In the genomic region with DNA sequence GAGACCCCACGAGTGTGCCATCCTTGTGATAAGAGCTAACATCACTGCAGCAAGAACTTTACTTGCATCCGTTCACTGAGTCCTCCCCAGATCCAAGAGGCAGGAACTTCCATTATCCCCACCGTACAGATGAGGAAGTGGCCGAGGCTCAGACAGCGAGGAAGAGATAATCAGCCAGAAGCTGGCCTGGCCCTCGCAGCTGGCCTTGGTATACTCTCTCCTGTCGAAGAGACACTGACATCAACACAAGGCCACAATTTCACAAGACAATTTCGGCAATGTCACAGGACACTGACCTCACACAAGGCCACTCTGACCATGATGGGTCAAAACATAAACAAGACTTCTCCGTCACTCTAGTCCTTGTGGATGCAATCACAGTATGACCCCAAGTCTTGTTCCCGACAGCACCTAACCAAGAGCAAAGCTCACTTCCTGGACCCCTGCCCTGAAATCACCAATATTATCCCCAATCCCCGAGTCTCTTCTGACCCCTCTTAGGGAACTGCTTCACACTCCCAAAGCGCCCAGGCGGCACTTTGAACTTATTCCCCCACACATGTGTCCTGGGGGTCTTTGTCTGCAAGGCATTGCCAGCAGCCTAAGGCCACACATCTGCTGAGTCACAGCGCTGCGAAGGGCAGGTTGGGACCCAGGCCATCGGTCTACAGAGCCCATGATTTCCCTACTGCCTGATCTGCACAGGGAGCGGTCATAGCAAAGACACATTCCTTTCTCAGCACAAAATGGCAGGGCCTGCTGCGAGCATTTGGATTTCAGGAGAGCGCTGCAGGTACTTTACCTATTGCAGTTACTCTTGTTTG, we compare ENCODE assay signal across 17 cellular contexts. TPM values are rescaled to one million over a fixed set of nuclear protein-coding genes. Genes with fewer than 3 reads are reported as not detected.
DNase-seq lines count a peak whose midpoint lies in the region; ATAC-seq and TF ChIP-seq lines count a peak whose summit lies in the region.
"Had no signal": no experiment of that assay in that cellular context is flagged by ENCODE, and none has a peak within 500 bp of the region (broad histone marks: within the 10 kb centered on the region; RNA-seq: fewer than 3 reads in every experiment).

No MANE protein-coding gene starts in this region.

- H3K4me3 Mint-ChIP-seq in WTC11 (peak overlapping the region; percentile 64), osteocyte (ENCODE audit: unreplicated experiment) (no peak overlapping the region)
- H3K4me3 Mint-ChIP-seq: activated naive CD4-positive, alpha-beta T cell treated with anti-CD3 and anti-CD28 coated beads, Interleukin-2, amount 50 U/mL, for 24 hours had no signal

- peak overlapping the region; percentile 42; the same call in 1 of the 2 replicates for H3K27ac ChIP-seq in HUES6 (ENCODE audit: low read depth, low read length)
- H3K27ac ChIP-seq: cardiac muscle cell, parathyroid adenoma, uterus had no signal

- CTCF ChIA-PET in WTC11 (lab: Charles Lee) = interaction anchor here (0.7 kb wide), 1 partner anchor 158 kb away, joined by 3 read pairs; no protein-coding TSS in a partner anchor

- H3K36me3 ChIP-seq in HUES6 (ENCODE audit: control insufficient read depth, insufficient read depth, low read length) = no peaks in the 10 kb centered on the region
- H3K36me3 ChIP-seq: cardiac muscle cell, uterus had no signal

- peaks cover 36% of the 10 kb centered on the region for H3K4me1 ChIP-seq in HUES6 (ENCODE audit: control insufficient read depth, insufficient read depth, low read length)
- H3K4me1 ChIP-seq: parathyroid adenoma, uterus had no signal

- no peaks in the 10 kb centered on the region for H3K27me3 ChIP-seq in HUES6 (ENCODE audit: control insufficient read depth, insufficient read depth, low read length)
- H3K27me3 ChIP-seq: cardiac muscle cell had no signal

- ATAC-seq in WTC11 = peak; percentile 23
- ATAC-seq: stimulated activated naive CD8-positive, alpha-beta T cell treated with anti-CD3 and anti-CD28 coated beads, Interleukin-15, Interleukin-2, amounts not matched to agents 100 U/mL and 50 U/mL, for 24 hours had no signal

- H3K9me3 Mint-ChIP-seq in WTC11 = peaks cover 4% of the 10 kb centered on the region; the same call in 1 of the 2 replicates
- no peaks in the 10 kb centered on the region for H3K9me3 Mint-ChIP-seq in osteocyte (ENCODE audit: unreplicated experiment)
- H3K9me3 Mint-ChIP-seq: activated naive CD4-positive, alpha-beta T cell treated with anti-CD3 and anti-CD28 coated beads, Interleukin-2, amount 50 U/mL, for 24 hours had no signal

- peaks cover 59% of the 10 kb centered on the region for H3K4me1 Mint-ChIP-seq in WTC11
- H3K4me1 Mint-ChIP-seq in osteocyte (ENCODE audit: unreplicated experiment) = peaks cover 7% of the 10 kb centered on the region
- H3K4me1 Mint-ChIP-seq: activated naive CD4-positive, alpha-beta T cell treated with anti-CD3 and anti-CD28 coated beads, Interleukin-2, amount 50 U/mL, for 24 hours had no signal

- POLR2A ChIA-PET in WTC11 (lab: Charles Lee) = interaction anchor here (1.1 kb wide), 1 partner anchor 14 kb away, joined by 4 read pairs; no protein-coding TSS in a partner anchor

- no peaks in the 10 kb centered on the region for H3K9me3 ChIP-seq in HUES6 (ENCODE audit: control insufficient read depth, insufficient read depth, low read depth, low read length)
- H3K9me3 ChIP-seq in iPS-18c (ENCODE audit: control insufficient read depth, insufficient read depth, low read length) = no peaks in the 10 kb centered on the region
- H3K9me3 ChIP-seq: uterus had no signal

- TF ChIP-seq CTCF in WTC11 (IDR thresholded peaks at IDR 0.05) = no peak
- TF ChIP-seq CTCF in osteocyte (IDR thresholded peaks at IDR 0.05) = no peak

- H3K4me3 ChIP-seq in HUES6 (ENCODE audit: low read depth, low read length) = peak overlapping the region; percentile 40
- H3K4me3 ChIP-seq in iPS-18c (ENCODE audit: insufficient read depth, low read depth, low read length) = peak overlapping the region; percentile 5; the same call in 1 of the 2 replicates
- H3K4me3 ChIP-seq: cardiac muscle cell, uterus had no signal

- H3K36me3 Mint-ChIP-seq in WTC11 = no peaks in the 10 kb centered on the region
- no peaks in the 10 kb centered on the region for H3K36me3 Mint-ChIP-seq in osteocyte (ENCODE audit: unreplicated experiment)
- H3K36me3 Mint-ChIP-seq: activated naive CD4-positive, alpha-beta T cell treated with anti-CD3 and anti-CD28 coated beads, Interleukin-2, amount 50 U/mL, for 24 hours had no signal

- DNase-seq in WTC11 (ENCODE audit: low spot score) (peak; percentile 28), osteocyte (ENCODE audit: extremely low spot score, unreplicated experiment) (no peak), superior temporal gyrus (ENCODE audit: extremely low spot score) (no peak), NCI-H2081 (lab: John Stamatoyannopoulos, UW) (no peak)
- no peak for DNase-seq in activated CD8-positive, alpha-beta memory T cell treated with anti-CD3 and anti-CD28 coated beads, Interleukin-2, amount 50 U/mL, for 4 hours
- DNase-seq in activated CD4-positive, alpha-beta T cell treated with anti-CD3 and anti-CD28 coated beads, Interleukin-2, amount 50 U/mL, for 4 hours = no peak
- DNase-seq: DMS 273 treated with DMSO at 0.1 percent for 48 hours; effector CD8-positive, alpha-beta T cell; NCI-H1092; NK-92 treated with Interleukin-12 subunit alpha and Interleukin-12 subunit beta, amount 100 ng/mL, for 24 hours; stimulated activated naive CD8-positive, alpha-beta T cell treated with anti-CD3 and anti-CD28 coated beads, Interleukin-15, Interleukin-2, amounts not matched to agents 100 U/mL and 50 U/mL, for 24 hours; uterus had no signal

- H3K27ac Mint-ChIP-seq in WTC11 (peak overlapping the region; percentile 59), osteocyte (ENCODE audit: unreplicated experiment) (peak overlapping the region; percentile 18)
- H3K27ac Mint-ChIP-seq: activated naive CD4-positive, alpha-beta T cell treated with anti-CD3 and anti-CD28 coated beads, Interleukin-2, amount 50 U/mL, for 24 hours had no signal

- peak overlapping the region; percentile 28 for H3K9ac ChIP-seq in HUES6 (ENCODE audit: low read length)
- H3K9ac ChIP-seq: parathyroid adenoma had no signal

- H3K27me3 Mint-ChIP-seq in WTC11 (ENCODE audit: low read depth) (no peaks in the 10 kb centered on the region; the same call in 1 of the 2 replicates), osteocyte (ENCODE audit: unreplicated experiment) (peaks cover 2% of the 10 kb centered on the region)

TF ChIP-seq in WTC11, 78 proteins besides CTCF, POLR2A, EP300 and RAD21 (continues in another document):
- TF ChIP-seq NFE2L1 (CRISPR knock-in tag; IDR thresholded peaks at IDR 0.05) (peak; percentile 58), GABPB1 (CRISPR knock-in tag; IDR thresholded peaks at IDR 0.05) (peak; percentile 50; the same call in 1 of the 2 replicates), TEAD1 (CRISPR knock-in tag; IDR thresholded peaks at IDR 0.05) (no peak), IRF2 (CRISPR knock-in tag; IDR thresholded peaks at IDR 0.05; ENCODE audit: borderline replicate concordance, low read depth) (no peak), ATF1 (CRISPR knock-in tag; IDR thresholded peaks at IDR 0.05) (no peak)
- TF ChIP-seq, protein P1, sequence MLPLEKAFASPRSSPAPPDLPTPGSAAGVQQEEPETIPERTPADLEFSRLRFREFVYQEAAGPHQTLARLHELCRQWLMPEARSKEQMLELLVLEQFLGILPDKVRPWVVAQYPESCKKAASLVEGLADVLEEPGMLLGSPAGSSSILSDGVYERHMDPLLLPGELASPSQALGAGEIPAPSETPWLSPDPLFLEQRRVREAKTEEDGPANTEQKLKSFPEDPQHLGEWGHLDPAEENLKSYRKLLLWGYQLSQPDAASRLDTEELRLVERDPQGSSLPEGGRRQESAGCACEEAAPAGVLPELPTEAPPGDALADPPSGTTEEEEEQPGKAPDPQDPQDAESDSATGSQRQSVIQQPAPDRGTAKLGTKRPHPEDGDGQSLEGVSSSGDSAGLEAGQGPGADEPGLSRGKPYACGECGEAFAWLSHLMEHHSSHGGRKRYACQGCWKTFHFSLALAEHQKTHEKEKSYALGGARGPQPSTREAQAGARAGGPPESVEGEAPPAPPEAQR (CRISPR knock-in tag; IDR thresholded peaks at IDR 0.05) = no peak
- TF ChIP-seq, protein P2, sequence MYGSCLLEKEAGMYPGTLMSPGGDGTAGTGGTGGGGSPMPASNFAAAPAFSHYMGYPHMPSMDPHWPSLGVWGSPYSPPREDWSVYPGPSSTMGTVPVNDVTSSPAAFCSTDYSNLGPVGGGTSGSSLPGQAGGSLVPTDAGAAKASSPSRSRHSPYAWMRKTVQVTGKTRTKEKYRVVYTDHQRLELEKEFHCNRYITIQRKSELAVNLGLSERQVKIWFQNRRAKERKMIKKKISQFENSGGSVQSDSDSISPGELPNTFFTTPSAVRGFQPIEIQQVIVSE (CRISPR knock-in tag; IDR thresholded peaks at IDR 0.05; ENCODE audit: borderline replicate concordance) = no peak
- TF ChIP-seq, protein P3, sequence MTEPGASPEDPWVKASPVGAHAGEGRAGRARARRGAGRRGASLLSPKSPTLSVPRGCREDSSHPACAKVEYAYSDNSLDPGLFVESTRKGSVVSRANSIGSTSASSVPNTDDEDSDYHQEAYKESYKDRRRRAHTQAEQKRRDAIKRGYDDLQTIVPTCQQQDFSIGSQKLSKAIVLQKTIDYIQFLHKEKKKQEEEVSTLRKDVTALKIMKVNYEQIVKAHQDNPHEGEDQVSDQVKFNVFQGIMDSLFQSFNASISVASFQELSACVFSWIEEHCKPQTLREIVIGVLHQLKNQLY (CRISPR knock-in tag; IDR thresholded peaks at IDR 0.05) = no peak

RNA-seq across cellular contexts. Expression of a gene that starts 14.8 kb away (rescaled TPM):
- total RNA-seq in WTC11 (2021) = 46.6 to 55.8 TPM (median 54.8 TPM) in 3 replicates
- 47.6 and 49.9 TPM in 2 replicates for total RNA-seq in osteocyte
